In the genomic region with DNA sequence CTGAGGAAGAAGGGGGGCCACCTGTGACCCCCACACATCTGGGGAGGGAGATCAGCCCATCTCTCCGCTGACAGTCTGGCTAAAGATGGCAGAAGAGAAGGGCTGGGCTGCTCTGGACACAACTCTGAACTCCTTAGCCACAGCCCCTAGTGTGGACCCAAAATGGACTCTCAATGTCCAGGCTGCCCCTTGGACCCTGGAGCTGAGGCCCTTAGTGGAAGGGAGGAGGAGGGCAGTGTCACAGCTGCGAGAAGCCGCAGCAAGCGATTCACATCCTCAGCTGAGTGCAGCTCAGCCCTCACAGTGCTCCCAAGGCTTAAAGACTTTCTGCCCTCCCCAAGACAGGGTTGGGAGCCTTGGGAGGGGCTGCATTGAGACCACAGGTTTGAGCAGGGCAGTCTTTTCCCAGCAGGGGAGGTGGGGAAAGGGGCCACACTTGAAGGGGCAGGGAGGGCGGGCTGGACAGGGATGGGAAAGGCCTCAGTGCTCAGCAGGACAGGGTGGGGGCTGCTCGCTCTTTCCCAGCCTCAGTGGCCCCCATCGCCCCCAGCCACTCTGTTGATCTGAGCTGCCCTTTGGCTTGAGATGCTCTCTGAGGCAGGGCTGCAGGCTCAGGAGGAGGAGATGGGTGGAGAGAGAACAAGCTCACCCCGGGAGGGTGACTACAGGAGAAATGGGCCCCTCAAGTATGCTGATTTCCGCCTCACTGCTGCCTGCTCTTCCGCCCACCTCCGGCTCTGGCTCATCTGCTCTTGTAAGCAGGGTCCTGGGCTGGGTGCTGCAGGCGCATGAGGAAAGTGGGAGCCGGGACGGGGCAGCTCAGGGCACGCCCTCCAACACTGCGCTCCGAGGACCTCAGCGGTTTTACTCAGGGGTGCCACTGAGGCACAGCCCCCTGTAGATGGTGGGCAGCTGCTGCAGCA, we compare ENCODE assay signal across 9 cellular contexts. TPM values are rescaled to one million over a fixed set of nuclear protein-coding genes. Genes with fewer than 3 reads are reported as not detected.
DNase-seq lines count a peak whose midpoint lies in the region; ATAC-seq and TF ChIP-seq lines count a peak whose summit lies in the region.
"Had no signal": no experiment of that assay in that cellular context is flagged by ENCODE, and none has a peak within 500 bp of the region (broad histone marks: within the 10 kb centered on the region; RNA-seq: fewer than 3 reads in every experiment).

No MANE protein-coding gene starts in this region.

- peaks cover 17 to 25% of the 10 kb centered on the region in 2 donors for H3K4me1 Mint-ChIP-seq in natural killer cell

- no peak overlapping the region for H3K4me3 ChIP-seq in AG10803 (ENCODE audit: low read length)
- no peak overlapping the region for H3K4me3 ChIP-seq in HUES64 (ENCODE audit: low read length)
- no peak overlapping the region for H3K4me3 ChIP-seq in mammary epithelial cell (replicated peaks in 1 of 3; ENCODE audit: insufficient read depth in 1 of 3, low read depth in 2 of 3, low read length in 3 of 3)

- no peaks in the 10 kb centered on the region for H3K79me2 ChIP-seq in mammary epithelial cell (ENCODE audit: insufficient read depth, low read length)

- H3K27me3 Mint-ChIP-seq in natural killer cell (ENCODE audit: low read depth in 2 of 2): no peaks in the 10 kb centered on the region
- H3K27me3 Mint-ChIP-seq: IgD-negative memory B cell had no signal

- H3K9ac ChIP-seq in HUES64 (ENCODE audit: low read depth, low read length): no peak overlapping the region
- H3K9ac ChIP-seq in mammary epithelial cell (ENCODE audit: insufficient read depth, low read length): no peak overlapping the region

- in situ Hi-C loops in mammary epithelial cell (cut with MboI; ENCODE audit: low sequenced_read_pairs in 2 of 2): no loop called here

- H3K9me3 ChIP-seq in HUES64 (ENCODE audit: insufficient read depth, low read depth, low read length) (no peaks in the 10 kb centered on the region), mammary epithelial cell (replicated peaks; ENCODE audit: insufficient read depth, low read length) (no peaks in the 10 kb centered on the region)

- ATAC-seq in natural killer cell: no peak
- no peak for ATAC-seq in GM19351 (IDR thresholded peaks at IDR 0.05; ENCODE audit: unreplicated experiment)
- ATAC-seq in GM21367 (IDR thresholded peaks at IDR 0.05; ENCODE audit: unreplicated experiment): no peak
- ATAC-seq in HG02623 (IDR thresholded peaks at IDR 0.05; ENCODE audit: unreplicated experiment): no peak

- H3K27ac Mint-ChIP-seq in natural killer cell: peak overlapping the region; percentile 84 to 95

- CTCF ChIA-PET in mammary epithelial cell (lab: Charles Lee; ENCODE audit: low non-redundant PET): no interaction called here

- no peaks in the 10 kb centered on the region for H4K20me1 ChIP-seq in mammary epithelial cell (ENCODE audit: insufficient read depth, low read length)

- H3K4me3 Mint-ChIP-seq in natural killer cell: no peak overlapping the region

- H3K36me3 Mint-ChIP-seq in natural killer cell: no peaks in the 10 kb centered on the region

- peak overlapping the region; percentile 25; the same call in 1 of the 2 replicates for H3K27ac ChIP-seq in HUES64 (ENCODE audit: low read depth, low read length)
- H3K27ac ChIP-seq in mammary epithelial cell (ENCODE audit: insufficient read depth, low read depth, low read length): no peak overlapping the region

- H3K4me1 ChIP-seq in HUES64 (ENCODE audit: insufficient read depth, low read length) (peaks cover 9% of the 10 kb centered on the region; the same call in 1 of the 2 replicates), mammary epithelial cell (ENCODE audit: insufficient read depth, low read length) (peaks cover 38% of the 10 kb centered on the region)

- 78% methylated on average over 18 of the region's 18 CpGs for WGBS in HUES64
- WGBS in mammary epithelial cell (ENCODE audit: low coverage, missing lambda C conversion rate): 89% methylated on average over 12 of the region's 18 CpGs

- no TSS peak for BruUV-seq in mammary epithelial cell (replicated peaks; lab: Mats Ljungman, UMichigan)

- H3K9me3 Mint-ChIP-seq in natural killer cell: no peaks in the 10 kb centered on the region
- H3K9me3 Mint-ChIP-seq: IgD-negative memory B cell had no signal

- dilution Hi-C loops in mammary epithelial cell (cut with HindIII; ENCODE audit: low sequenced_read_pairs): no loop called here

- intact Hi-C loops in mammary epithelial cell (cut with micrococcal nuclease) (no loop called here), natural killer cell (cut with micrococcal nuclease) (no loop called here)

- TF ChIP-seq CTCF in AG10803 (conservative IDR thresholded peaks at IDR 0.05; ENCODE audit: low read length): no peak
- no peak for TF ChIP-seq CTCF in mammary epithelial cell (conservative IDR thresholded peaks at IDR 0.05 in 1 of 2, IDR thresholded peaks at IDR 0.05 in 1 of 2; ENCODE audit: extremely low read depth in 1 of 2, insufficient read depth in 1 of 2, low read depth in 1 of 2, low read length in 2 of 2)
- TF ChIP-seq CTCF in natural killer cell (IDR thresholded peaks at IDR 0.05): no peak

- DNase-seq in AG10803 (ENCODE audit: low read depth): peak; percentile 26
- DNase-seq in mammary epithelial cell: no peak
- no peak for DNase-seq in natural killer cell
- no peak for DNase-seq in NCI-H2171 treated with DMSO at 0.1 percent for 48 hours (lab: John Stamatoyannopoulos, UW)

- peak overlapping the region; percentile 1 for H3K4me2 ChIP-seq in mammary epithelial cell (ENCODE audit: insufficient read depth, low read depth, low read length)

- no peaks in the 10 kb centered on the region for H3K27me3 ChIP-seq in HUES64 (ENCODE audit: insufficient read depth, low read length)
- no peaks in the 10 kb centered on the region for H3K27me3 ChIP-seq in mammary epithelial cell (ENCODE audit: insufficient read depth, low read length)

- H3K36me3 ChIP-seq in HUES64 (ENCODE audit: insufficient read depth, low read length): peaks cover 10% of the 10 kb centered on the region; the same call in 1 of the 2 replicates
- no peaks in the 10 kb centered on the region for H3K36me3 ChIP-seq in mammary epithelial cell (ENCODE audit: insufficient read depth, low read length)

- H2AFZ ChIP-seq in mammary epithelial cell (ENCODE audit: low read depth, low read length): no peak overlapping the region

RNA-seq across cellular contexts. Expression of a gene that starts 50.9 kb away (rescaled TPM):
- 35.2 TPM for polyA plus RNA-seq in HUES64 (2013, experiment 1 of 2)
- polyA plus RNA-seq in HUES64 (2013, experiment 2 of 2): 34.0 TPM
- total RNA-seq in mammary epithelial cell (10 to 100 TPM; 25.8 to 42.9 TPM), natural killer cell (1 to 10 TPM; 3.8 to 8.8 (median 4.4) TPM)
- polyA plus RNA-seq in mammary epithelial cell: 46.7 TPM
- polyA minus RNA-seq in mammary epithelial cell: 28.8 TPM
